ENCODE assay signal across 20 cellular contexts in the genomic region with DNA sequence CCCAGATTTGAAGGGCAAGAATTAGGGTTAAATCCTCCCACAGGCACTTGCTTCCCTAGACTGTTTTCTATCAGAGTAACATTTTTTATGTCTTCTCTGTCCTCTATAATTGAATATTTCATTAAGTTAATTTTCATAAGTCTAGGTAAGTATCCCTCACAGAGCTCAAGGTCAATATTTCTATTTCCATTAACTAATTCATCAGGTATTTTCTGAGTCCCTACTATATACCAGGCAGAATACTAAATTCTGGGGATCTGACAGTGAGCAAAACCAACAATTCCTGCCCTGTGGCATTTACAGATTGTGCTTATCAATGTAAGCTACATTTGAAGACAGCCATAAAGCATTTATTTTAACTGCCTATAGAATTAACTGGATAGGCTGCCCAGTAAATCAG.
DNase-seq lines count a peak whose midpoint lies in the region; ATAC-seq and TF ChIP-seq lines count a peak whose summit lies in the region.
"Had no signal": no experiment of that assay in that cellular context is flagged by ENCODE, and none has a peak within 500 bp of the region (broad histone marks: within the 10 kb centered on the region; RNA-seq: fewer than 3 reads in every experiment).

No MANE protein-coding gene starts in this region.

- H3K27ac ChIP-seq in SK-N-SH (ENCODE audit: low read depth in 2 of 2, low read length in 1 of 2) (no peak overlapping the region; a peak in 1 of 4 replicates), epithelial cell of prostate (peak overlapping the region; percentile 69), neural progenitor cell (no peak overlapping the region)
- H3K27ac ChIP-seq: 22Rv1, BLaER1, KMS-11, SJCRH30 had no signal

- peaks cover 33% of the 10 kb centered on the region for H3K4me1 Mint-ChIP-seq in neural progenitor cell

- H3K4me2 ChIP-seq in SK-N-SH (no peak overlapping the region), neural progenitor cell (no peak overlapping the region)

- DNase-seq in SK-N-SH: peak; percentile 7
- DNase-seq in epithelial cell of prostate (ENCODE audit: low read depth, low spot score): no peak
- no peak for DNase-seq in neural progenitor cell (ENCODE audit: low spot score)
- DNase-seq in central memory CD4-positive, alpha-beta T cell: no peak
- no peak for DNase-seq in activated CD4-positive, alpha-beta T cell treated with anti-CD3 and anti-CD28 coated beads for 4 hours
- no peak for DNase-seq in SIG-M5 treated with dmso at 0.1 percent for 504 hours (lab: John Stamatoyannopoulos, UW; ENCODE audit: unreplicated experiment)
- DNase-seq: CD4-positive, alpha-beta T cell; DMS 273 treated with DMSO at 0.1 percent for 48 hours; DMS79 treated with DMSO at 0.1 percent for 48 hours; NCI-H2029; NCI-H226 had no signal

- no peak for TF ChIP-seq RAD21 in SK-N-SH (IDR thresholded peaks at IDR 0.05; ENCODE audit: low read length)

- H3K4me3 Mint-ChIP-seq in neural progenitor cell: no peak overlapping the region
- H3K4me3 Mint-ChIP-seq: CD4-positive, alpha-beta T cell had no signal

- H3K9me2 ChIP-seq in SK-N-SH: no peaks in the 10 kb centered on the region

- TF ChIP-seq CTCF in SK-N-SH (IDR thresholded peaks at IDR 0.05) (no peak), neural progenitor cell (IDR thresholded peaks at IDR 0.05) (no peak)

- H3K36me3 ChIP-seq in SK-N-SH (replicated peaks in 1 of 2; ENCODE audit: control insufficient read depth in 1 of 2, insufficient read depth in 2 of 2, low read length in 1 of 2): no peaks in the 10 kb centered on the region
- H3K36me3 ChIP-seq in neural progenitor cell: no peaks in the 10 kb centered on the region
- H3K36me3 ChIP-seq: BLaER1, HAP-1, SJCRH30 had no signal

- H3K36me3 Mint-ChIP-seq in neural progenitor cell: no peaks in the 10 kb centered on the region

- H3K79me2 ChIP-seq in SK-N-SH (ENCODE audit: insufficient read depth) (no peaks in the 10 kb centered on the region), neural progenitor cell (ENCODE audit: low read depth) (no peaks in the 10 kb centered on the region)

- no peak for TF ChIP-seq EP300 in SK-N-SH (IDR thresholded peaks at IDR 0.05; ENCODE audit: borderline replicate concordance in 1 of 2, low read depth in 1 of 2, low read length in 1 of 2)

- ATAC-seq in SK-N-SH treated with all-trans-retinoic acid at 6 μM for 48 hours: no peak
- no peak for ATAC-seq in HG02571 (IDR thresholded peaks at IDR 0.05; ENCODE audit: unreplicated experiment)
- ATAC-seq: Panc1 had no signal

- H3K27ac Mint-ChIP-seq in neural progenitor cell: peak overlapping the region; percentile 89
- H3K27ac Mint-ChIP-seq: CD4-positive, alpha-beta T cell had no signal

- POLR2A ChIA-PET in SK-N-SH (lab: Yijun Ruan, JAX): no interaction called here

- H4K20me1 ChIP-seq in SK-N-SH (ENCODE audit: insufficient read depth) (no peaks in the 10 kb centered on the region), neural progenitor cell (ENCODE audit: low read depth) (no peaks in the 10 kb centered on the region)
- H4K20me1 ChIP-seq: BLaER1 had no signal

- no peaks in the 10 kb centered on the region for H3K9me3 ChIP-seq in SK-N-SH
- no peaks in the 10 kb centered on the region for H3K9me3 ChIP-seq in neural progenitor cell (ENCODE audit: low read depth)
- H3K9me3 ChIP-seq: BLaER1, Caco-2, HAP-1, SJCRH30 had no signal

- H3K27me3 ChIP-seq in SK-N-SH (ENCODE audit: insufficient read depth) (no peaks in the 10 kb centered on the region), neural progenitor cell (no peaks in the 10 kb centered on the region)
- H3K27me3 ChIP-seq: BLaER1, SJCRH30 had no signal

- H3F3A ChIP-seq in SK-N-SH (replicated peaks; ENCODE audit: insufficient read depth) (no peaks in the 10 kb centered on the region), neural progenitor cell (ENCODE audit: low read depth) (peaks cover 5% of the 10 kb centered on the region)

- no peak overlapping the region for H3K9ac ChIP-seq in SK-N-SH
- H3K9ac ChIP-seq in neural progenitor cell: no peak overlapping the region
- H3K9ac ChIP-seq: BLaER1, KMS-11 had no signal

- H2AFZ ChIP-seq in SK-N-SH (ENCODE audit: low read depth) (no peak overlapping the region), neural progenitor cell (replicated peaks) (no peak overlapping the region)

- H3K4me3 ChIP-seq in SK-N-SH (ENCODE audit: low read depth in 2 of 2, low read length in 1 of 2): no peak overlapping the region
- no peak overlapping the region for H3K4me3 ChIP-seq in neural progenitor cell
- H3K4me3 ChIP-seq: BLaER1, HAP-1, SJCRH30 had no signal

- H3K9me3 Mint-ChIP-seq in neural progenitor cell: peaks cover 7% of the 10 kb centered on the region
- H3K9me3 Mint-ChIP-seq: CD4-positive, alpha-beta T cell had no signal

- H3K4me1 ChIP-seq in SK-N-SH (ENCODE audit: control insufficient read depth in 1 of 2, insufficient read depth in 2 of 2, low read depth in 1 of 2, low read length in 1 of 2): peaks cover 0 to 3% of the 10 kb centered on the region in 2 experiments; a peak in 2 of 4 replicates
- H3K4me1 ChIP-seq in neural progenitor cell: peaks cover 12% of the 10 kb centered on the region
- H3K4me1 ChIP-seq: HAP-1, SJCRH30 had no signal

- peaks cover under 1% of the 10 kb centered on the region for H3K27me3 Mint-ChIP-seq in neural progenitor cell (ENCODE audit: insufficient read depth, low read depth)

- CTCF ChIA-PET in SK-N-SH (lab: Yijun Ruan, JAX): interaction anchor here (0.5 to 3.1 kb wide), 17 partner anchors 10 to 894 kb away, joined by 3 to 16 read pairs (median 4); no protein-coding TSS in a partner anchor

TF ChIP-seq in SK-N-SH, 30 proteins besides CTCF, POLR2A, EP300 and RAD21 (continues in another document):
- TF ChIP-seq RFX5 (IDR thresholded peaks at IDR 0.05; ENCODE audit: low read length) (no peak), NFIC (IDR thresholded peaks at IDR 0.05; ENCODE audit: borderline replicate concordance) (no peak), FOSL2 (IDR thresholded peaks at IDR 0.05; ENCODE audit: borderline replicate concordance, low read depth) (no peak), YY1 (IDR thresholded peaks at IDR 0.05; ENCODE audit: low read depth) (no peak), FOXJ3 (CRISPR knock-in tag; IDR thresholded peaks at IDR 0.05) (no peak), FOXM1 (IDR thresholded peaks at IDR 0.05; ENCODE audit: low read depth) (no peak)
- TF ChIP-seq, protein P1, sequence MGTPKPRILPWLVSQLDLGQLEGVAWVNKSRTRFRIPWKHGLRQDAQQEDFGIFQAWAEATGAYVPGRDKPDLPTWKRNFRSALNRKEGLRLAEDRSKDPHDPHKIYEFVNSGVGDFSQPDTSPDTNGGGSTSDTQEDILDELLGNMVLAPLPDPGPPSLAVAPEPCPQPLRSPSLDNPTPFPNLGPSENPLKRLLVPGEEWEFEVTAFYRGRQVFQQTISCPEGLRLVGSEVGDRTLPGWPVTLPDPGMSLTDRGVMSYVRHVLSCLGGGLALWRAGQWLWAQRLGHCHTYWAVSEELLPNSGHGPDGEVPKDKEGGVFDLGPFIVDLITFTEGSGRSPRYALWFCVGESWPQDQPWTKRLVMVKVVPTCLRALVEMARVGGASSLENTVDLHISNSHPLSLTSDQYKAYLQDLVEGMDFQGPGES (IDR thresholded peaks at IDR 0.05; ENCODE audit: low read depth, low read length): no peak
- TF ChIP-seq, protein P2, sequence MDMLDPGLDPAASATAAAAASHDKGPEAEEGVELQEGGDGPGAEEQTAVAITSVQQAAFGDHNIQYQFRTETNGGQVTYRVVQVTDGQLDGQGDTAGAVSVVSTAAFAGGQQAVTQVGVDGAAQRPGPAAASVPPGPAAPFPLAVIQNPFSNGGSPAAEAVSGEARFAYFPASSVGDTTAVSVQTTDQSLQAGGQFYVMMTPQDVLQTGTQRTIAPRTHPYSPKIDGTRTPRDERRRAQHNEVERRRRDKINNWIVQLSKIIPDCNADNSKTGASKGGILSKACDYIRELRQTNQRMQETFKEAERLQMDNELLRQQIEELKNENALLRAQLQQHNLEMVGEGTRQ (IDR thresholded peaks at IDR 0.05; ENCODE audit: borderline replicate concordance, low read depth, low read length): no peak

TF ChIP-seq in SK-N-SH treated with all-trans-retinoic acid at 6 μM for 48 hours, 23 proteins besides CTCF, POLR2A, EP300 and RAD21 (continues in another document):
- TF ChIP-seq CSDC2 (CRISPR knock-in tag; IDR thresholded peaks at IDR 0.05) (no peak), GLIS3 (CRISPR knock-in tag; IDR thresholded peaks at IDR 0.05) (no peak), ZC3H10 (CRISPR knock-in tag; IDR thresholded peaks at IDR 0.05) (no peak), BACH2 (CRISPR knock-in tag; IDR thresholded peaks at IDR 0.05; ENCODE audit: borderline replicate concordance) (no peak), TOX (CRISPR knock-in tag; IDR thresholded peaks at IDR 0.05; ENCODE audit: borderline replicate concordance) (no peak), ZNF70 (CRISPR knock-in tag; IDR thresholded peaks at IDR 0.05) (no peak), TCF4 (CRISPR knock-in tag; IDR thresholded peaks at IDR 0.05; ENCODE audit: borderline replicate concordance) (no peak), ZFP30 (CRISPR knock-in tag; IDR thresholded peaks at IDR 0.05) (no peak)
- TF ChIP-seq, protein P3, sequence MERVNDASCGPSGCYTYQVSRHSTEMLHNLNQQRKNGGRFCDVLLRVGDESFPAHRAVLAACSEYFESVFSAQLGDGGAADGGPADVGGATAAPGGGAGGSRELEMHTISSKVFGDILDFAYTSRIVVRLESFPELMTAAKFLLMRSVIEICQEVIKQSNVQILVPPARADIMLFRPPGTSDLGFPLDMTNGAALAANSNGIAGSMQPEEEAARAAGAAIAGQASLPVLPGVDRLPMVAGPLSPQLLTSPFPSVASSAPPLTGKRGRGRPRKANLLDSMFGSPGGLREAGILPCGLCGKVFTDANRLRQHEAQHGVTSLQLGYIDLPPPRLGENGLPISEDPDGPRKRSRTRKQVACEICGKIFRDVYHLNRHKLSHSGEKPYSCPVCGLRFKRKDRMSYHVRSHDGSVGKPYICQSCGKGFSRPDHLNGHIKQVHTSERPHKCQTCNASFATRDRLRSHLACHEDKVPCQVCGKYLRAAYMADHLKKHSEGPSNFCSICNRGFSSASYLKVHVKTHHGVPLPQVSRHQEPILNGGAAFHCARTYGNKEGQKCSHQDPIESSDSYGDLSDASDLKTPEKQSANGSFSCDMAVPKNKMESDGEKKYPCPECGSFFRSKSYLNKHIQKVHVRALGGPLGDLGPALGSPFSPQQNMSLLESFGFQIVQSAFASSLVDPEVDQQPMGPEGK (CRISPR knock-in tag; IDR thresholded peaks at IDR 0.05; ENCODE audit: borderline replicate concordance): no peak
